Comparison of ENCODE assay signal across 23 cellular contexts in the genomic region with DNA sequence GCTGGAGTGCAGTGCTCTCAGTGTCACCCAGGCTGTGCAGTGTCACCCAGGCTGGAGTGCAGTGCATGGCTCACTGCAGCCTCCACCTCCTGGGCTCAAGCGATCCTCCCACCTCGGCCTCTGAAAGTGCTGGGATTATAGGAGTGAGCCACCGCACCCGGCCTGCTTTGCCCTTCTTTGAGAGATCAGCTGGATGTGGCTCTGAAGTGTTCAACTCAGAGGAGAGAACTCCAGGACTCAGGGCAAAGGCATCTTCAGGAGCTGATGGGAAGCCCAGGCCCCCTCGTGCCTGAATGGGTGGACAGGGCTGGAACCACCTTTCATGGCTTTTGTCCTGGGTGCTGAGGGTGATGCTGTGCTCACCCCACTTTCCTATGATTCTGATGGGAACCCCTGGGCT. TPM values are rescaled to one million over a fixed set of nuclear protein-coding genes. Genes with fewer than 3 reads are reported as not detected.
A peak's percentile ranks its signal among the peaks of the same experiment; 100 is the strongest.
DNase-seq lines count a peak whose midpoint lies in the region; ATAC-seq, FAIRE-seq and TF ChIP-seq lines count a peak whose summit lies in the region.
"Had no signal": no experiment of that assay in that cellular context is flagged by ENCODE, and none has a peak within 500 bp of the region (broad histone marks: within the 10 kb centered on the region; RNA-seq: fewer than 3 reads in every experiment).

No MANE protein-coding gene starts in this region.

- no peak overlapping the region for H3K9ac ChIP-seq in HepG2 (ENCODE audit: insufficient read depth, low read depth, low read length)
- H3K9ac ChIP-seq: KMS-11 had no signal

- TF ChIP-seq RAD21 in HepG2 (CRISPR knock-in tag; IDR thresholded peaks at IDR 0.05): no peak

- H3K9me3 ChIP-seq in heart right ventricle (no peaks in the 10 kb centered on the region), HepG2 (ENCODE audit: low read length) (no peaks in the 10 kb centered on the region), sigmoid colon (no peaks in the 10 kb centered on the region), vagina (no peaks in the 10 kb centered on the region)
- H3K9me3 ChIP-seq: gastrocnemius medialis, ovary had no signal

- no peaks in the 10 kb centered on the region for H3K36me3 ChIP-seq in heart right ventricle
- no peaks in the 10 kb centered on the region for H3K36me3 ChIP-seq in HepG2 (replicated peaks in 1 of 2; ENCODE audit: control insufficient read depth in 1 of 2, insufficient read depth in 2 of 2, low read length in 2 of 2)
- H3K36me3 ChIP-seq in sigmoid colon: no peaks in the 10 kb centered on the region
- no peaks in the 10 kb centered on the region for H3K36me3 ChIP-seq in vagina
- H3K36me3 ChIP-seq: gastrocnemius medialis, ovary had no signal

- no peaks in the 10 kb centered on the region for H3K9me3 Mint-ChIP-seq in activated T-cell treated with anti-CD3 and anti-CD28 coated beads, Interleukin-2, amount 50 U/mL, for 4 hours
- H3K9me3 Mint-ChIP-seq: naive thymus-derived CD8-positive, alpha-beta T cell had no signal

- TF ChIP-seq CTCF in heart right ventricle (IDR thresholded peaks at IDR 0.05) (no peak), HepG2 (CRISPR knock-in tag; IDR thresholded peaks at IDR 0.05) (no peak), sigmoid colon (IDR thresholded peaks at IDR 0.05) (no peak), vagina (IDR thresholded peaks at IDR 0.05) (no peak)

- H4K20me1 ChIP-seq in HepG2 (ENCODE audit: insufficient read depth, low read length): no peaks in the 10 kb centered on the region

- CTCF ChIA-PET in HepG2 (lab: Yijun Ruan, JAX; ENCODE audit: low intra/inter-chr PET ratio, low total read pairs): no interaction called here

- intact Hi-C loops in heart right ventricle (cut with DNase I) (loop anchor here in 1 of 10 donors (10.0 kb wide), 1 partner anchor 390 kb away; no protein-coding TSS in a partner anchor), left cardiac atrium (cut with DNase I) (loop anchor here in 1 of 2 donors (10.0 kb wide), 1 partner anchor 280 kb away; no protein-coding TSS in a partner anchor), HepG2 (cut with micrococcal nuclease; ENCODE audit: unreplicated experiment) (no loop called here), sigmoid colon (cut with DNase I) (no loop called here), vagina (cut with DNase I) (no loop called here)

- no peak for TF ChIP-seq POLR2A in HepG2 (IDR thresholded peaks at IDR 0.05; ENCODE audit: insufficient read depth in 1 of 2, low read depth in 2 of 2, low read length in 2 of 2)
- no peak for TF ChIP-seq POLR2A in sigmoid colon (IDR thresholded peaks at IDR 0.05)
- TF ChIP-seq POLR2A in vagina (IDR thresholded peaks at IDR 0.05): no peak

- H3K36me3 Mint-ChIP-seq in activated T-cell treated with anti-CD3 and anti-CD28 coated beads, Interleukin-2, amount 50 U/mL, for 4 hours (ENCODE audit: insufficient read depth): no peaks in the 10 kb centered on the region

- H3K4me1 ChIP-seq in heart right ventricle (peaks cover 0 to 31% (median 12%) of the 10 kb centered on the region in 9 donors), HepG2 (ENCODE audit: insufficient read depth, low read length) (peaks cover 42% of the 10 kb centered on the region), sigmoid colon (peaks cover 0 to 55% (median 49%) of the 10 kb centered on the region in 4 donors), vagina (peaks cover 84% of the 10 kb centered on the region)
- H3K4me1 ChIP-seq: gastrocnemius medialis had no signal

- in situ Hi-C loops in HepG2 (cut with HindIII; ENCODE audit: extremely low pct_ligation_motif_present, low pct_unique_long_range_greater_than_20kb): no loop called here

- BruUV-seq in HepG2 (replicated peaks; lab: Mats Ljungman, UMichigan): no TSS peak

- TF ChIP-seq EP300 in HepG2 (IDR thresholded peaks at IDR 0.05; ENCODE audit: low read depth in 2 of 2, low read length in 2 of 2) (no peak), HepG2 (CRISPR knock-in tag; IDR thresholded peaks at IDR 0.05; ENCODE audit: borderline replicate concordance) (no peak), sigmoid colon (IDR thresholded peaks at IDR 0.05) (no peak)

- no peaks in the 10 kb centered on the region for H3K79me2 ChIP-seq in HepG2 (ENCODE audit: insufficient read depth, low read length)

- H3K27ac ChIP-seq in heart right ventricle: peak overlapping the region in 7 of 10 donors; percentile 4 to 71 (median 43)
- no peak overlapping the region for H3K27ac ChIP-seq in HepG2 (ENCODE audit: extremely low read length, insufficient read depth, low read length)
- H3K27ac ChIP-seq in sigmoid colon: peak overlapping the region; percentile 71 to 79 (median 74)
- H3K27ac ChIP-seq in vagina: peak overlapping the region; percentile 81
- H3K27ac ChIP-seq: KMS-11 had no signal

- 91 to 94% methylated on average over 5 of the region's 5 CpGs for WGBS in heart right ventricle, 2 donors
- 64% methylated on average over 5 of the region's 5 CpGs for WGBS in HepG2 (ENCODE audit: low lambda C conversion rate)
- 81 to 91% methylated on average over 5 of the region's 5 CpGs for WGBS in sigmoid colon, 2 donors

- peaks cover 2% of the 10 kb centered on the region for H3K27me3 Mint-ChIP-seq in activated T-cell treated with anti-CD3 and anti-CD28 coated beads, Interleukin-2, amount 50 U/mL, for 4 hours (ENCODE audit: low read depth)
- H3K27me3 Mint-ChIP-seq: activated naive CD8-positive, alpha-beta T cell; B cell; naive thymus-derived CD8-positive, alpha-beta T cell had no signal

- no peaks in the 10 kb centered on the region for H3K4me1 Mint-ChIP-seq in activated T-cell treated with anti-CD3 and anti-CD28 coated beads, Interleukin-2, amount 50 U/mL, for 4 hours (ENCODE audit: low read depth)
- H3K4me1 Mint-ChIP-seq: B cell; naive thymus-derived CD8-positive, alpha-beta T cell had no signal

- DNase-seq in heart right ventricle (no peak), left cardiac atrium (no peak), HepG2 (ENCODE audit: low spot score) (no peak), sigmoid colon (no peak), vagina (ENCODE audit: extremely low spot score in 2 of 2) (peak; percentile 84 to 89)
- no peak for DNase-seq in activated T-cell treated with anti-CD3 and anti-CD28 coated beads, Interleukin-2, amount 50 U/mL, for 4 hours
- no peak for DNase-seq in stimulated activated naive CD4-positive, alpha-beta T cell treated with Interleukin-2 at 50 U/mL for 16 hours (lab: John Stamatoyannopoulos, UW)
- DNase-seq: cerebellar nuclear complex; erythroblast; gastrocnemius medialis; H7; naive thymus-derived CD8-positive, alpha-beta T cell; NCI-H146; NCI-H524 treated with DMSO at 0.1 percent for 48 hours; SHP77 treated with DMSO at 0.1 percent for 48 hours; stimulated activated CD8-positive, alpha-beta memory T cell treated with anti-CD3 and anti-CD28 coated beads, Interleukin-4, amount 100 ng/mL, for 48 hours had no signal

- FAIRE-seq in HepG2 (lab: Jason Lieb, UNC): no peak

- H3K4me3 Mint-ChIP-seq in activated T-cell treated with anti-CD3 and anti-CD28 coated beads, Interleukin-2, amount 50 U/mL, for 4 hours: no peak overlapping the region
- H3K4me3 Mint-ChIP-seq: activated naive CD8-positive, alpha-beta T cell; B cell; naive thymus-derived CD8-positive, alpha-beta T cell had no signal

- no peaks in the 10 kb centered on the region for H3K27me3 ChIP-seq in heart right ventricle
- H3K27me3 ChIP-seq in HepG2 (ENCODE audit: control insufficient read depth in 1 of 2, insufficient read depth in 2 of 2, low read length in 2 of 2): peaks cover 2 to 37% of the 10 kb centered on the region in 2 experiments; a peak in 4 of 5 replicates
- no peaks in the 10 kb centered on the region for H3K27me3 ChIP-seq in sigmoid colon
- H3K27me3 ChIP-seq in vagina: no peaks in the 10 kb centered on the region
- H3K27me3 ChIP-seq: gastrocnemius medialis, ovary had no signal

- POLR2A ChIA-PET in HepG2 (lab: Yijun Ruan, JAX): no interaction called here

- no peak overlapping the region for H2AFZ ChIP-seq in HepG2 (ENCODE audit: low read length)

- H3K4me2 ChIP-seq in HepG2 (ENCODE audit: low read depth, low read length): no peak overlapping the region
- H3K4me2 ChIP-seq: KMS-11 had no signal

- ATAC-seq in heart right ventricle (no peak), left cardiac atrium (no peak), HepG2 (no peak), HG03442 (IDR thresholded peaks at IDR 0.05; ENCODE audit: unreplicated experiment) (no peak)
- ATAC-seq in activated T-cell treated with anti-CD3 and anti-CD28 coated beads, Interleukin-2, amount 50 U/mL, for 4 hours: no peak
- ATAC-seq: naive thymus-derived CD8-positive, alpha-beta T cell had no signal

- H3K4me3 ChIP-seq in heart right ventricle (no peak overlapping the region), HepG2 (replicated peaks in 1 of 3; ENCODE audit: insufficient read depth in 1 of 3, low read depth in 2 of 3, low read length in 3 of 3) (no peak overlapping the region), sigmoid colon (no peak overlapping the region), vagina (no peak overlapping the region)
- H3K4me3 ChIP-seq: gastrocnemius medialis, ovary had no signal

RNA-seq across cellular contexts. Expression of a gene that starts 52.0 kb away (rescaled TPM):
- total RNA-seq in heart right ventricle (1 to 10 TPM in 9 of 10 donors, under 1 TPM in 1; 0.80 to 5.0 (median 2.7) TPM), left cardiac atrium (1 to 10 TPM; 2.5 to 3.4 TPM), HepG2 (2016; rRNA removed; fragmentation: Illumina TruSeq; extraction: Trizol) (34.1 and 42.7 TPM in 2 replicates), sigmoid colon (1 to 10 TPM; 2.5 to 5.6 (median 3.5) TPM), vagina (5.9 TPM)
- polyA plus RNA-seq in heart right ventricle (1 to 10 TPM; 2.0 to 6.4 TPM), HepG2 (2011; rRNA removed) (35.2 and 36.1 TPM in 2 replicates), sigmoid colon (10 to 100 TPM in 2 of 3 donors, 1 to 10 TPM in 1; 8.3 to 37.9 (median 12.6) TPM)
- 15.3 and 15.6 TPM in 2 replicates for total RNA-seq in HepG2 (2016; cell fraction: cytosol; rRNA removed; fragmentation: Illumina TruSeq; extraction: Trizol; ENCODE audit: low read depth)
- 29.0 and 39.0 TPM in 2 replicates for total RNA-seq in HepG2 (2016; cell fraction: insoluble cytoplasmic fraction; rRNA removed; fragmentation: Illumina TruSeq; extraction: Trizol)
- total RNA-seq in HepG2 (2016; cell fraction: membrane; rRNA removed; fragmentation: Illumina TruSeq; extraction: Trizol): 16.2 and 18.8 TPM in 2 replicates
- 32.7 and 34.7 TPM in 2 replicates for total RNA-seq in HepG2 (2016; cell fraction: nucleus; rRNA removed; fragmentation: Illumina TruSeq; extraction: Trizol)
- polyA plus RNA-seq in HepG2 (2011; cell fraction: cytosol; rRNA removed): 21.6 and 34.6 TPM in 2 replicates
- 105 and 120 TPM in 2 replicates for polyA plus RNA-seq in HepG2 (2011; cell fraction: nucleus; rRNA removed)
- 24.0 and 29.7 TPM in 2 replicates for polyA plus RNA-seq in HepG2 (2012)
- 20.5 and 22.5 TPM in 2 replicates for polyA plus RNA-seq in HepG2 (2016; cell fraction: cytosol; fragmentation: Illumina TruSeq; extraction: Trizol; ENCODE audit: low read depth)
- 34.1 and 36.9 TPM in 2 replicates for polyA plus RNA-seq in HepG2 (2016; cell fraction: insoluble cytoplasmic fraction; fragmentation: Illumina TruSeq; extraction: Trizol; ENCODE audit: low read depth)
- 23.2 and 26.6 TPM in 2 replicates for polyA plus RNA-seq in HepG2 (2016; cell fraction: membrane; fragmentation: Illumina TruSeq; extraction: Trizol; ENCODE audit: low read depth)
- 70.0 and 73.3 TPM in 2 replicates for polyA plus RNA-seq in HepG2 (2016; cell fraction: nucleus; fragmentation: Illumina TruSeq; extraction: Trizol; ENCODE audit: insufficient read depth, low read depth)
- polyA minus RNA-seq in HepG2 (2011; rRNA and poly(A)+ RNA removed; ENCODE audit: low replicate concordance): 0.28 and 57.0 TPM in 2 replicates
- polyA minus RNA-seq in HepG2 (2011; cell fraction: cytosol; rRNA and poly(A)+ RNA removed): 15.6 and 18.8 TPM in 2 replicates
- polyA minus RNA-seq in HepG2 (2011; cell fraction: nucleus; rRNA and poly(A)+ RNA removed): 34.4 and 36.6 TPM in 2 replicates
- under 1 TPM in 2 of 3 donors, not detected in 1; 0.24 to 0.30 TPM for total RNA-seq in activated T-cell treated with anti-CD3 and anti-CD28 coated beads, Interleukin-2, amount 50 U/mL, for 4 hours
- total RNA-seq: A172, HT-29 had no signal

Comparison
In these comparisons a context has a peak if more than half of its experiments do, and no peak if none do; other contexts are left out.
1. DNase-seq: peak in vagina (2 of 2); none in heart right ventricle (0 of 2), left cardiac atrium (single experiment), HepG2 (single experiment), sigmoid colon (single experiment), activated T-cell treated with anti-CD3 and anti-CD28 coated beads, Interleukin-2, amount 50 U/mL, for 4 hours (single experiment) and stimulated activated naive CD4-positive, alpha-beta T cell treated with Interleukin-2 at 50 U/mL for 16 hours (single experiment).